Comparison of ENCODE assay signal across 9 cellular contexts in the genomic region with DNA sequence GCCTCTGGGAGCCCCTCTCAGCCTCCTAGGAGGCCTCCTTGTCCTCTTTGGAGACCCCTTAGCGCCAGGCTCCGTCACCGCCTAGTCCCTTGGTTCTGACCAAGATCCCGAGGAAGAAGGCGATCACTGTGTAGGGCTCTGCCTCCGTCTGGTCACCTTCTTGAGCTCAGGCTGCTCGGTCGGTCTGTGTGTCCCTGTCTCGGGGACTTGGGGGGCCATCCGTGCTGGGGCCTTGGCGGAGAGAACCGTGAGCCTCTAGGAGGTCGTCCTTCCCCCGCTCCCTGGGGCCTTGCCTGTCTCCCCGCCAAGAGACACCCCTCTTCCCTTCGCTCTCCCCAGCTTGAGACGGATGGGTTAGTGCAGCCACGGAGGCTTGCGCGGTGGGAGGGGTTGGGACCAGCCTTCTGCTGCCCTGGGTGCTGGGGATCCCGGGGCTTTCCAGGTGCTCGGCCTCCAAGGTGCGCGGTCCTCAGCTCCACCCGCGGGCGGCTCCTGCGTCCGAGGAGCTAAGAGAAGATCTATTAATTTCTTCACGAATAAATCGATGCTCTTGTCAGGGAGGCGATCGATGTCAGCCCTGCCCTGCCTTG. TPM values are rescaled to one million over a fixed set of nuclear protein-coding genes. Genes with fewer than 3 reads are reported as not detected.
A peak's percentile ranks its signal among the peaks of the same experiment; 100 is the strongest.
DNase-seq lines count a peak whose midpoint lies in the region; ATAC-seq, FAIRE-seq and TF ChIP-seq lines count a peak whose summit lies in the region.
"Had no signal": no experiment of that assay in that cellular context is flagged by ENCODE, and none has a peak within 500 bp of the region (broad histone marks: within the 10 kb centered on the region; RNA-seq: fewer than 3 reads in every experiment).

No MANE protein-coding gene starts in this region.

- no peak for FAIRE-seq in small intestine (lab: Jason Lieb, UNC)
- FAIRE-seq: TTC549 had no signal

- POLR2A ChIA-PET in PC-9 (lab: Charles Lee; ENCODE audit: unreplicated experiment) = interaction anchor here (0.7 kb wide), 1 partner anchor 131 kb away, joined by 7 read pairs; a partner anchor contains a TSS

- no TSS peak for BruUV-seq in PC-9 (replicated peaks; lab: Mats Ljungman, UMichigan)

- no peaks in the 10 kb centered on the region for H3K79me2 ChIP-seq in PC-9 (ENCODE audit: low read depth)

- H3K9me3 ChIP-seq in PC-9 (ENCODE audit: insufficient read depth, low read depth) (no peaks in the 10 kb centered on the region), muscle layer of duodenum (ENCODE audit: control insufficient read depth in 1 of 2, low read length in 2 of 2) (no peaks in the 10 kb centered on the region), small intestine (ENCODE audit: control insufficient read depth, low read depth) (no peaks in the 10 kb centered on the region)

- ATAC-seq in GM21825 (IDR thresholded peaks at IDR 0.05; ENCODE audit: unreplicated experiment) = no peak

- no peaks in the 10 kb centered on the region for H3K9me2 ChIP-seq in PC-9 (ENCODE audit: insufficient read depth)

- intact Hi-C loops in PC-9 (cut with micrococcal nuclease; ENCODE audit: unreplicated experiment) = loop anchor here (1.0 to 2.0 kb wide), 4 partner anchors 63 to 233 kb away; no protein-coding TSS in a partner anchor

- CTCF ChIA-PET in PC-9 (lab: Charles Lee) = interaction anchor here (0.6 to 2.5 kb wide), 21 partner anchors 21 to 600 kb away, joined by 3 to 25 read pairs (median 4); a partner anchor contains a TSS

- H3K27me3 ChIP-seq in PC-9 (ENCODE audit: insufficient read depth, low read depth) (peaks cover 59% of the 10 kb centered on the region), muscle layer of duodenum (ENCODE audit: low read depth, low read length) (peaks cover 61% of the 10 kb centered on the region), small intestine (ENCODE audit: control insufficient read depth in 2 of 2, insufficient read depth in 2 of 2, low read length in 2 of 2) (peaks cover 11 to 26% of the 10 kb centered on the region in 2 donors)

- H2AFZ ChIP-seq in PC-9 = peak overlapping the region; percentile 24; the same call in 1 of the 2 replicates

- H3F3A ChIP-seq in PC-9 (ENCODE audit: insufficient read depth, low read depth) = no peaks in the 10 kb centered on the region

- no peak for TF ChIP-seq CTCF in PC-9 (conservative IDR thresholded peaks at IDR 0.05)
- no peak for TF ChIP-seq CTCF in coronary artery (IDR thresholded peaks at IDR 0.05)

- H3K27ac ChIP-seq in PC-9 = no peak overlapping the region
- no peak overlapping the region for H3K27ac ChIP-seq in coronary artery
- no peak overlapping the region for H3K27ac ChIP-seq in muscle layer of duodenum (ENCODE audit: low read length)
- no peak overlapping the region for H3K27ac ChIP-seq in small intestine (ENCODE audit: low read depth in 1 of 2, low read length in 1 of 2)

- H3K4me1 ChIP-seq in PC-9 (replicated peaks; ENCODE audit: insufficient read depth) = peaks cover 12% of the 10 kb centered on the region
- peaks cover 4 to 29% of the 10 kb centered on the region in 2 donors for H3K4me1 ChIP-seq in muscle layer of duodenum (ENCODE audit: control insufficient read depth in 1 of 2, insufficient read depth in 2 of 2, low read length in 2 of 2)
- H3K4me1 ChIP-seq in small intestine (ENCODE audit: control insufficient read depth in 2 of 2, insufficient read depth in 1 of 2, low read depth in 1 of 2, low read length in 1 of 2) = peaks cover 0 to 2% of the 10 kb centered on the region in 2 donors

- H3K4me3 ChIP-seq in PC-9 (peak overlapping the region; percentile 40; the same call in 1 of the 2 replicates), coronary artery (peak overlapping the region; percentile 66), muscle layer of duodenum (ENCODE audit: low read depth in 1 of 2, low read length in 2 of 2) (peak overlapping the region; percentile 53 to 56), small intestine (ENCODE audit: low read depth in 1 of 2, low read length in 2 of 2) (peak overlapping the region in 1 of 2 donors; percentile 39)

- H4K20me1 ChIP-seq in PC-9 (ENCODE audit: insufficient read depth) = no peaks in the 10 kb centered on the region

- WGBS in small intestine, 3 donors = 2 to 7% (median 3%) methylated on average over 29 to 33 of the region's 33 CpGs

- DNase-seq in NCI-H524 (lab: John Stamatoyannopoulos, UW) (peak; percentile 26 to 58), NCI-H524 treated with DMSO at 0.1 percent for 48 hours (lab: John Stamatoyannopoulos, UW) (no peak), PC-9 (peak in 1 of 2 experiments; percentile 8), coronary artery (ENCODE audit: low spot score) (no peak), small intestine (no peak), GM19240 (ENCODE audit: insufficient read length, low spot score) (no peak)

- H3K4me2 ChIP-seq in PC-9 = peak overlapping the region; percentile 83

- H3K36me3 ChIP-seq in PC-9 (ENCODE audit: low read depth) (no peaks in the 10 kb centered on the region), muscle layer of duodenum (ENCODE audit: control insufficient read depth in 1 of 2, insufficient read depth in 2 of 2, low read length in 2 of 2) (no peaks in the 10 kb centered on the region), small intestine (ENCODE audit: control insufficient read depth in 2 of 2, insufficient read depth in 2 of 2, low read length in 2 of 2) (no peaks in the 10 kb centered on the region)

RNA-seq across cellular contexts. Expression of a gene that starts 0.7 kb away (rescaled TPM):
- not detected in 2 replicates for total RNA-seq in PC-9 (2021)
- under 1 TPM in 1 of 3 donors, not detected in 2; 0.01 TPM for polyA plus RNA-seq in small intestine

RNA-seq across cellular contexts. Expression of a gene that starts 1.0 kb away (rescaled TPM):
- total RNA-seq in PC-9 (2021) = not detected in 2 replicates
- under 1 TPM in 1 of 3 donors, not detected in 2; 0.67 TPM for polyA plus RNA-seq in small intestine

RNA-seq across cellular contexts. Expression of a gene that starts 33.9 kb away (rescaled TPM):
- total RNA-seq in PC-9 (2021) = 9.8 and 12.2 TPM in 2 replicates
- 1 to 10 TPM in 1 of 3 donors, under 1 TPM in 2; 0.22 to 6.5 (median 0.81) TPM for polyA plus RNA-seq in small intestine

RNA-seq across cellular contexts. Expression of a gene that starts 43.0 kb away (rescaled TPM):
- 4.0 and 5.8 TPM in 2 replicates for total RNA-seq in PC-9 (2021)
- 1 to 10 TPM in 2 of 3 donors, under 1 TPM in 1; 0.89 to 2.7 (median 2.2) TPM for polyA plus RNA-seq in small intestine

Comparison
In these comparisons a context has a peak if more than half of its experiments do, and no peak if none do; other contexts are left out.
1. DNase-seq: peak in NCI-H524 (2 of 2); none in NCI-H524 treated with DMSO at 0.1 percent for 48 hours (single experiment), coronary artery (single experiment), small intestine (single experiment) and GM19240 (single experiment).